Comparison of ENCODE assay signal across 9 cellular contexts in the genomic region with DNA sequence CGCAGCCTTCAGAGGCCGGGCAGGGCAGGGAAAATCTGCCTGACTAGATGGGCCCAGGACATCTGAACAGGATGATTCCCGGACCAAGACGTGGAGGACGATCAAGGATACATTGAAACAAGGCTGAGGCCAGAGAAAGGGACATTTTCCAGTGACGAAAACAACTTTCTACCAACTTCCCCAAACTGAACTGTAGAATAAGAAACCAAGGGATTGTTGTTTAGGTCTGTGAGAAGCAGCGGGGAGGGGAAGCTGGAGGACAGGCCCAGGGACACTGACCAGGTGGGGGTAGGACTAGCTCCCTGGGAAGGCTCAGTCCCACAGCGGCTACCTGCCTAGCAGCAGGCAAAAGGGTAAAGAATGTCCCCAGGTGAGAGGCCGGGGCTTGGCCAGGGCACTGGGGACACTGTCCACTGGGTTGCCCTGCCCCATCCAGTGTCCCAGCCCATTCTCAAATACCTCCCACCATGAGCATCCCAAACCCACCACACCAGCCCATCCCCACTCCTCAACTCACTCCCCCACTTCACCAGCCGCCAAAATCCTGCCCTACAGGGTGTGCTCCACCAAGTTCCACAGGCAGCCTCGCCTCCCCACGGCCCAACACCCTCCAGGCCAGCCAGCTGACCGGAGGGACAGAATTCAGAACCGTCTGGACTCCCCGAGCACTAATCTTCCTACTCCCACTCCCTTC. TPM values are rescaled to one million over a fixed set of nuclear protein-coding genes. Genes with fewer than 3 reads are reported as not detected.
DNase-seq lines count a peak whose midpoint lies in the region; ATAC-seq and TF ChIP-seq lines count a peak whose summit lies in the region.
"Had no signal": no experiment of that assay in that cellular context is flagged by ENCODE, and none has a peak within 500 bp of the region (broad histone marks: within the 10 kb centered on the region; RNA-seq: fewer than 3 reads in every experiment).

No MANE protein-coding gene starts in this region.

- POLR2A ChIA-PET in AG04449 (lab: Yijun Ruan, JAX) = interaction anchor here (1.3 to 2.4 kb wide), 5 partner anchors 8 to 129 kb away, joined by 4 to 8 read pairs (median 5); partner anchors contain the start of genes LTBR and VAMP1

- H3K36me3 ChIP-seq in kidney epithelial cell (ENCODE audit: control insufficient read depth, insufficient read depth, low read length) = no peaks in the 10 kb centered on the region

- TF ChIP-seq CTCF in AG04449 (IDR thresholded peaks at IDR 0.05; ENCODE audit: insufficient read depth, low read length, missing control alignments) (no peak), kidney epithelial cell (IDR thresholded peaks at IDR 0.05; ENCODE audit: insufficient read depth, low read length, poor library complexity, severe bottlenecking) (no peak)

- H3K4me3 ChIP-seq in AG04449 (ENCODE audit: low read depth, low read length) (peak overlapping the region; percentile 100), kidney epithelial cell (ENCODE audit: low read depth, low read length) (peak overlapping the region; percentile 83)

- CTCF ChIA-PET in AG04449 (lab: Yijun Ruan, JAX) = interaction anchor here (1.3 kb wide), 1 partner anchor 13 kb away, joined by 3 read pairs; no protein-coding TSS in a partner anchor

- H3K27me3 ChIP-seq in kidney epithelial cell (ENCODE audit: control insufficient read depth, insufficient read depth, low read length) = no peaks in the 10 kb centered on the region

- ATAC-seq in GM21737 (IDR thresholded peaks at IDR 0.05; ENCODE audit: unreplicated experiment) = no peak

- DNase-seq in AG04449 (ENCODE audit: low read depth, low spot score) (no peak), kidney epithelial cell (ENCODE audit: low read depth) (no peak), DMS53 (lab: John Stamatoyannopoulos, UW) (no peak)
- DNase-seq in activated effector memory CD4-positive, alpha-beta T cell treated with Interleukin-2 at 50 U/mL for 16 hours = no peak
- DNase-seq: NCI-H1092 treated with DMSO at 0.1 percent for 48 hours had no signal

TF ChIP-seq in PFSK-1, 5 proteins besides CTCF, POLR2A, EP300 and RAD21:
- TF ChIP-seq FOXP2 (optimal IDR thresholded peaks at IDR 0.05; ENCODE audit: borderline replicate concordance, extremely low read depth, extremely low read length, insufficient read depth) = no peak
- TF ChIP-seq POLR2AphosphoS5 (IDR thresholded peaks at IDR 0.05; ENCODE audit: low read depth, low read length) = 0 out of 2 replicates have a peak, but pooled peaks have one; percentile 27

RNA-seq across cellular contexts. Expression of gene TNFRSF1A, which starts 1.0 kb away (rescaled TPM):
- polyA plus RNA-seq in PFSK-1 (2012; ENCODE audit: insufficient read length, low read depth) = 132 TPM
- 115 and 143 TPM in 2 replicates for total RNA-seq in kidney epithelial cell

RNA-seq across cellular contexts. Expression of gene PLEKHG6, which starts 30.4 kb away (rescaled TPM):
- polyA plus RNA-seq in PFSK-1 (2012; ENCODE audit: insufficient read length, low read depth) = not detected
- 2.3 and 3.3 TPM in 2 replicates for total RNA-seq in kidney epithelial cell
- total RNA-seq: Daoy, dermis microvascular lymphatic vessel endothelial cell had no signal

RNA-seq across cellular contexts. Expression of gene SCNN1A, which starts 34.5 kb away (rescaled TPM):
- polyA plus RNA-seq in PFSK-1 (2012; ENCODE audit: insufficient read length, low read depth) = 1.4 TPM
- total RNA-seq in kidney epithelial cell = 10.4 and 11.1 TPM in 2 replicates

RNA-seq across cellular contexts. Expression of gene LTBR, which starts 43.1 kb away (rescaled TPM):
- 233 TPM for polyA plus RNA-seq in PFSK-1 (2012; ENCODE audit: insufficient read length, low read depth)
- 134 and 219 TPM in 2 replicates for total RNA-seq in kidney epithelial cell
